Comparison of ENCODE assay signal across 8 cellular contexts in the genomic region with DNA sequence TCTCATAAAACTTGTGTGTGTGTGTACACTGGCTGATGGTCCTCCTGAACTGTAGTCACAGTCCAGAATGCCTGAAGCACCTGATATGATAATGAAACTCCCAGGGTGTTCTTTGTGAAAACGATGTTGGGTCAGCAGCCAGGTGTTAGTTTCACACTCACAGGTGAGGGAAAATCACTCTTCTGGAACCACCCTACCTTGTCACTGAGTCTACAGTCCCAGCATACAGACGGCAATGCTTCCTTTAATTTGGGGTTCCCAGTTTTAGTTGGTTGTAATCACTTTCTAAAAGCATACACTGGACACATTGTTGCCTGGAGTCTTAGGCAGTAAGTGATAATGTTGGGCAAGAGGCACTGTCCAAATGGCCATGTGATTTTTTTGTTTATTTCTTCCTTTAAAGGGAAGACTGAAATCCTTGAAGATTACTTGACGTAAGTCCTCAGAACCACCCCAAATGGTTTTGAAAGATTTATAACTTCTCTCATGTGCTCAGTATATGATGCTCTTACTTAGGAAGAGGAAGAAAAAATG. TPM values are rescaled to one million over a fixed set of nuclear protein-coding genes. Genes with fewer than 3 reads are reported as not detected.
DNase-seq lines count a peak whose midpoint lies in the region; ATAC-seq and TF ChIP-seq lines count a peak whose summit lies in the region.

No MANE protein-coding gene starts in this region.

- H3K27ac ChIP-seq in ascending aorta (peak overlapping the region; percentile 63 to 69), sigmoid colon (peak overlapping the region; percentile 64 to 74 (median 70))

- no peaks in the 10 kb centered on the region for H3K36me3 Mint-ChIP-seq in activated CD8-positive, alpha-beta T cell treated with anti-CD3 and anti-CD28 coated beads for 36 hours (ENCODE audit: low read depth)
- H3K36me3 Mint-ChIP-seq in MCF 10A (ENCODE audit: insufficient read depth, unreplicated experiment): no peaks in the 10 kb centered on the region
- H3K36me3 Mint-ChIP-seq in Calu3 (ENCODE audit: insufficient read depth, unreplicated experiment): no peaks in the 10 kb centered on the region

- no peak overlapping the region for H3K4me3 ChIP-seq in ascending aorta
- H3K4me3 ChIP-seq in sigmoid colon: no peak overlapping the region

- peaks cover 34% of the 10 kb centered on the region for H3K4me1 Mint-ChIP-seq in activated CD8-positive, alpha-beta T cell treated with anti-CD3 and anti-CD28 coated beads for 36 hours (ENCODE audit: low read depth)
- peaks cover 11% of the 10 kb centered on the region for H3K4me1 Mint-ChIP-seq in MCF 10A (ENCODE audit: insufficient read depth, unreplicated experiment)
- peaks cover 13% of the 10 kb centered on the region for H3K4me1 Mint-ChIP-seq in Calu3 (ENCODE audit: low read depth, unreplicated experiment)

- intact Hi-C loops in ascending aorta (cut with DNase I): no loop called here
- intact Hi-C loops in sigmoid colon (cut with DNase I): no loop called here
- intact Hi-C loops in activated CD8-positive, alpha-beta T cell treated with anti-CD3 and anti-CD28 coated beads for 36 hours (cut with micrococcal nuclease): no loop called here
- intact Hi-C loops in MCF 10A (cut with micrococcal nuclease): no loop called here
- intact Hi-C loops in Calu3 (cut with micrococcal nuclease; ENCODE audit: unreplicated experiment): no loop called here

- 27 to 42% methylated on average over 3 of the region's 3 CpGs for WGBS in sigmoid colon, 2 donors

- no peak overlapping the region for H3K27ac Mint-ChIP-seq in activated CD8-positive, alpha-beta T cell treated with anti-CD3 and anti-CD28 coated beads for 36 hours
- H3K27ac Mint-ChIP-seq in MCF 10A (ENCODE audit: low read depth, unreplicated experiment): no peak overlapping the region
- H3K27ac Mint-ChIP-seq in Calu3 (ENCODE audit: unreplicated experiment): no peak overlapping the region

- no peaks in the 10 kb centered on the region for H3K27me3 Mint-ChIP-seq in activated CD8-positive, alpha-beta T cell treated with anti-CD3 and anti-CD28 coated beads for 36 hours
- H3K27me3 Mint-ChIP-seq in MCF 10A (ENCODE audit: insufficient read depth, unreplicated experiment) (no peaks in the 10 kb centered on the region), Calu3 (ENCODE audit: unreplicated experiment) (no peaks in the 10 kb centered on the region)

- BruUV-seq in MCF 10A (replicated peaks; lab: Mats Ljungman, UMichigan): no TSS peak
- BruUV-seq in Calu3 (replicated peaks; lab: Mats Ljungman, UMichigan): no TSS peak

- H3K27me3 ChIP-seq in ascending aorta (no peaks in the 10 kb centered on the region), sigmoid colon (peaks cover 0 to 7% (median 0%) of the 10 kb centered on the region in 3 donors)

- no peaks in the 10 kb centered on the region for H3K36me3 ChIP-seq in ascending aorta
- no peaks in the 10 kb centered on the region for H3K36me3 ChIP-seq in sigmoid colon

- ATAC-seq in GM19324 (IDR thresholded peaks at IDR 0.05; ENCODE audit: low FRiP score, unreplicated experiment) (peak; percentile 84), HG03060 (IDR thresholded peaks at IDR 0.05; ENCODE audit: low read depth, unreplicated experiment) (peak; percentile 46)
- no peak for ATAC-seq in activated CD8-positive, alpha-beta T cell treated with anti-CD3 and anti-CD28 coated beads for 36 hours

- no peak for TF ChIP-seq CTCF in ascending aorta (IDR thresholded peaks at IDR 0.05)
- no peak for TF ChIP-seq CTCF in sigmoid colon (IDR thresholded peaks at IDR 0.05)
- no peak for TF ChIP-seq CTCF in activated CD8-positive, alpha-beta T cell treated with anti-CD3 and anti-CD28 coated beads for 36 hours (IDR thresholded peaks at IDR 0.05)
- TF ChIP-seq CTCF in MCF 10A (IDR thresholded peaks at IDR 0.05; ENCODE audit: unreplicated experiment): no peak
- TF ChIP-seq CTCF in Calu3 (IDR thresholded peaks at IDR 0.05; ENCODE audit: unreplicated experiment): no peak

- no peak overlapping the region for H3K4me3 Mint-ChIP-seq in activated CD8-positive, alpha-beta T cell treated with anti-CD3 and anti-CD28 coated beads for 36 hours
- no peak overlapping the region for H3K4me3 Mint-ChIP-seq in MCF 10A (ENCODE audit: unreplicated experiment)
- no peak overlapping the region for H3K4me3 Mint-ChIP-seq in Calu3 (ENCODE audit: low read depth, unreplicated experiment)

- no peak for TF ChIP-seq POLR2A in sigmoid colon (IDR thresholded peaks at IDR 0.05)

- DNase-seq in ascending aorta (ENCODE audit: low spot score in 2 of 2) (peak in 1 of 2 donors; percentile 61), sigmoid colon (no peak), MCF 10A (ENCODE audit: unreplicated experiment) (no peak), Calu3 (no peak)
- no peak for DNase-seq in stimulated activated CD4-positive, alpha-beta T cell treated with anti-CD3 and anti-CD28 coated beads, Interleukin-1b, Interleukin-23, amount 100 ng/mL, for 48 hours
- no peak for DNase-seq in activated CD8-positive, alpha-beta T cell treated with anti-CD3 and anti-CD28 coated beads for 36 hours

- CTCF ChIA-PET in activated CD8-positive, alpha-beta T cell treated with anti-CD3 and anti-CD28 coated beads for 36 hours (lab: Charles Lee): interaction anchor here (0.7 kb wide), 1 partner anchor 18 kb away, joined by 3 read pairs; no protein-coding TSS in a partner anchor
- CTCF ChIA-PET in MCF 10A (lab: Yijun Ruan, JAX) (interaction anchor here (1.4 kb wide), 1 partner anchor 47 kb away, joined by 3 read pairs; no protein-coding TSS in a partner anchor), Calu3 (lab: Charles Lee) (no interaction called here)

- POLR2A ChIA-PET in activated CD8-positive, alpha-beta T cell treated with anti-CD3 and anti-CD28 coated beads for 36 hours (lab: Charles Lee): interaction anchor here (1.0 kb wide), 1 partner anchor 11 kb away, joined by 5 read pairs; no protein-coding TSS in a partner anchor
- POLR2A ChIA-PET in MCF 10A (lab: Yijun Ruan, JAX): interaction anchor here (0.9 to 1.0 kb wide), 2 partner anchors 8 to 11 kb away, joined by 3 to 4 read pairs; no protein-coding TSS in a partner anchor

- no peaks in the 10 kb centered on the region for H3K9me3 ChIP-seq in ascending aorta
- no peaks in the 10 kb centered on the region for H3K9me3 ChIP-seq in sigmoid colon

- no peaks in the 10 kb centered on the region for H3K9me3 Mint-ChIP-seq in activated CD8-positive, alpha-beta T cell treated with anti-CD3 and anti-CD28 coated beads for 36 hours
- H3K9me3 Mint-ChIP-seq in MCF 10A (ENCODE audit: unreplicated experiment) (no peaks in the 10 kb centered on the region), Calu3 (ENCODE audit: low read depth, unreplicated experiment) (no peaks in the 10 kb centered on the region)

- peaks cover 2 to 39% of the 10 kb centered on the region in 2 donors for H3K4me1 ChIP-seq in ascending aorta
- H3K4me1 ChIP-seq in sigmoid colon: peaks cover 0 to 31% (median 18%) of the 10 kb centered on the region in 4 donors

- peak in 3 of 4 donors; percentile 31 to 84 (median 53) for TF ChIP-seq EP300 in sigmoid colon (IDR thresholded peaks at IDR 0.05)

RNA-seq across cellular contexts. Expression of gene MGAT1, which starts 18.2 kb away (rescaled TPM):
- 257 TPM for total RNA-seq in ascending aorta
- 100 to 1,000 TPM in 3 of 4 donors, 10 to 100 TPM in 1; 94.5 to 149 (median 121) TPM for total RNA-seq in sigmoid colon
- polyA plus RNA-seq in sigmoid colon: 100 to 1,000 TPM in 1 of 3 donors, 10 to 100 TPM in 2; 41.4 to 134 (median 71.2) TPM
- 100 to 1,000 TPM; 161 to 171 TPM for total RNA-seq in activated CD8-positive, alpha-beta T cell treated with anti-CD3 and anti-CD28 coated beads for 36 hours
- total RNA-seq in MCF 10A (2022): 135 and 150 TPM in 2 replicates
- total RNA-seq in Calu3 (2022): 77.5 and 86.4 TPM in 2 replicates

RNA-seq across cellular contexts. Expression of gene ZFP62, which starts 40.2 kb away (rescaled TPM):
- 1.8 TPM for total RNA-seq in ascending aorta
- 10 to 100 TPM; 18.7 to 34.6 (median 27.3) TPM for total RNA-seq in sigmoid colon
- 10 to 100 TPM; 12.9 to 23.7 (median 16.2) TPM for polyA plus RNA-seq in sigmoid colon
- total RNA-seq in activated CD8-positive, alpha-beta T cell treated with anti-CD3 and anti-CD28 coated beads for 36 hours: 10 to 100 TPM; 22.2 to 22.6 TPM
- total RNA-seq in MCF 10A (2022): 31.2 and 36.9 TPM in 2 replicates
- 43.5 and 46.4 TPM in 2 replicates for total RNA-seq in Calu3 (2022)
